8 cellular contexts compared by ENCODE assay signal in the genomic region with DNA sequence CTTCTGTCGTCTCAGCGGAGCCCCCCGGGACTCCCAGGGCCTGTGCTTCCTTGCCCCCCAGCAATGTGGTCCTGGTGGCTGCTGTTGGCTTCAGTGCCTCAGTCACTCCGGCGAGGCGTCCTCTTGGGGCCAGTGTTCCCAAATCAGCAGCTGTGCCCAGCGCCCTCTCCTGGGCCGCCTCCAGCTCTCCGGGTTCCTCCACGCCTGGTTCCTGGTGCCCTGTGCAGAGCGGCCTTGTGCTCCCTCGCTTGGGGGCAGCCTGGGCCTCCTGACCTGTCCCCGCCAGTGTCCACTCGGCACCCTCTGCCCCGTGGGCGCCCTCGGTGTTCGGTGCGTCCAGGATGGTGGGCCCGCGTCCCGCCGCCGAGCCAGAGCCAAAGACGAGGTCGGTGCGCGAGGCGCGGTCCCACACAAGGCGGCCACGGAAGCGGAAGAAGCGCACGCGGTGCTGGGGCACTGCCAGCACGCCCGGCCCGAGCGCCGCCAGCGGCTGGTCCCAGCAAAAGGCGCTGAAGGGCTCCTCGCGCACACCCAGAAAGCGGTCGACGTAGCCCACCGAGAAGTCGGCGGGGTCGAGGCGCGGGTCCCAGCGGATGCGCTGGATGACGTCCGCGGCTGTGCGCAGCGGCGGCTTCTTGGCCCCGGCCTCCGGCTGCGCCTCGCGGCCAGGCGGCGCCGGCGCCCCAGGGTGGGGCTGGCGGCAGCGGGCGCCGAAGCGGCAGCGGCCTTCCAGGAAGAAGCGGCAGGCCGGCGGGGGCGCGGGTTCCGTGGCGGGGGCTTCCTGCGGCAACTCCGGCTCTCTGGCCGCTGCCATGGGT. TPM values are rescaled to one million over a fixed set of nuclear protein-coding genes. Genes with fewer than 3 reads are reported as not detected.
DNase-seq lines count a peak whose midpoint lies in the region; ATAC-seq lines count a peak whose summit lies in the region.

No MANE protein-coding gene starts in this region.

- no peaks in the 10 kb centered on the region for H3K27me3 ChIP-seq in esophagus (ENCODE audit: control insufficient read depth in 1 of 2, insufficient read depth in 2 of 2, low read length in 2 of 2)
- no peaks in the 10 kb centered on the region for H3K27me3 ChIP-seq in muscle layer of duodenum (ENCODE audit: low read depth, low read length)

- peaks cover 7 to 37% of the 10 kb centered on the region in 2 donors for H3K36me3 ChIP-seq in esophagus (ENCODE audit: control insufficient read depth in 2 of 2, insufficient read depth in 2 of 2, low read length in 1 of 2)
- peaks cover 23 to 41% of the 10 kb centered on the region in 2 donors for H3K36me3 ChIP-seq in muscle layer of duodenum (ENCODE audit: control insufficient read depth in 1 of 2, insufficient read depth in 2 of 2, low read length in 2 of 2)

- H3K4me1 ChIP-seq in esophagus (ENCODE audit: control insufficient read depth in 2 of 2, insufficient read depth in 2 of 2, low read length in 1 of 2) (peaks cover 0 to 12% of the 10 kb centered on the region in 2 donors), muscle layer of duodenum (ENCODE audit: control insufficient read depth in 1 of 2, insufficient read depth in 2 of 2, low read length in 2 of 2) (peaks cover 4 to 33% of the 10 kb centered on the region in 2 donors)

- no peaks in the 10 kb centered on the region for H3K9me3 ChIP-seq in esophagus (ENCODE audit: control insufficient read depth in 2 of 2, insufficient read depth in 1 of 2, low read depth in 1 of 2, low read length in 1 of 2)
- H3K9me3 ChIP-seq in muscle layer of duodenum (ENCODE audit: control insufficient read depth in 1 of 2, low read length in 2 of 2): no peaks in the 10 kb centered on the region

- DNase-seq in DMS153 treated with DMSO at 0.1 percent for 48 hours (lab: John Stamatoyannopoulos, UW; ENCODE audit: unreplicated experiment) (peak; percentile 25), DMS153 (lab: John Stamatoyannopoulos, UW) (no peak), NOMO-1 treated with DMSO at 0.1 percent for 48 hours (lab: John Stamatoyannopoulos, UW; ENCODE audit: unreplicated experiment) (peak; percentile 70), activated T-cell treated with anti-CD3 and anti-CD28 coated beads for 48 hours (ENCODE audit: low read depth) (peak; percentile 68)
- DNase-seq in stimulated activated naive CD8-positive, alpha-beta T cell treated with anti-CD3 and anti-CD28 coated beads, Interleukin-15, amount 100 ng/mL, for 72 hours: peak in 1 of 2 donors; percentile 76

- peak overlapping the region; percentile 89 to 99 for H3K27ac ChIP-seq in esophagus (ENCODE audit: low read depth in 2 of 2, low read length in 1 of 2)
- peak overlapping the region; percentile 77 for H3K27ac ChIP-seq in muscle layer of duodenum (ENCODE audit: low read length)

- ATAC-seq in HG02884 (IDR thresholded peaks at IDR 0.05; ENCODE audit: unreplicated experiment): peak; percentile 7
- peak; percentile 43 for ATAC-seq in stimulated activated naive CD8-positive, alpha-beta T cell treated with anti-CD3 and anti-CD28 coated beads, Interleukin-15, amount 100 ng/mL, for 72 hours

- no peaks in the 10 kb centered on the region for H3K9me3 Mint-ChIP-seq in stimulated activated naive CD8-positive, alpha-beta T cell treated with anti-CD3 and anti-CD28 coated beads, Interleukin-15, amount 100 ng/mL, for 72 hours

- peaks cover 8% of the 10 kb centered on the region for H3K27me3 Mint-ChIP-seq in stimulated activated naive CD8-positive, alpha-beta T cell treated with anti-CD3 and anti-CD28 coated beads, Interleukin-15, amount 100 ng/mL, for 72 hours

- H3K4me1 Mint-ChIP-seq in stimulated activated naive CD8-positive, alpha-beta T cell treated with anti-CD3 and anti-CD28 coated beads, Interleukin-15, amount 100 ng/mL, for 72 hours: peaks cover 54% of the 10 kb centered on the region

- H3K4me3 Mint-ChIP-seq in stimulated activated naive CD8-positive, alpha-beta T cell treated with anti-CD3 and anti-CD28 coated beads, Interleukin-15, amount 100 ng/mL, for 72 hours: peak overlapping the region; percentile 87 to 92

- 2% methylated on average over 87 of the region's 87 CpGs for WGBS in esophagus, 2 donors

- H3K4me3 ChIP-seq in esophagus (ENCODE audit: low read depth in 1 of 2, low read length in 2 of 2) (peak overlapping the region; percentile 44 to 61), muscle layer of duodenum (ENCODE audit: low read depth in 1 of 2, low read length in 2 of 2) (peak overlapping the region; percentile 42 to 60)

- peak overlapping the region; percentile 33 to 97 for H3K27ac Mint-ChIP-seq in stimulated activated naive CD8-positive, alpha-beta T cell treated with anti-CD3 and anti-CD28 coated beads, Interleukin-15, amount 100 ng/mL, for 72 hours

RNA-seq across cellular contexts. Expression of a gene that starts 0.7 kb away (rescaled TPM):
- 1 to 10 TPM; 4.4 to 5.8 TPM for polyA plus RNA-seq in esophagus

RNA-seq across cellular contexts. Expression of a gene that starts 10.2 kb away (rescaled TPM):
- 10 to 100 TPM in 1 of 2 donors, 1 to 10 TPM in 1; 7.0 to 13.1 TPM for polyA plus RNA-seq in esophagus

RNA-seq across cellular contexts. Expression of a gene that starts 13.9 kb away (rescaled TPM):
- 100 to 1,000 TPM in 1 of 2 donors, 10 to 100 TPM in 1; 55.3 to 137 TPM for polyA plus RNA-seq in esophagus

RNA-seq across cellular contexts. Expression of a gene that starts 39.7 kb away (rescaled TPM):
- polyA plus RNA-seq in esophagus: under 1 TPM in 1 of 2 donors, not detected in 1; 0.08 TPM

RNA-seq across cellular contexts. Expression of a gene that starts 47.7 kb away (rescaled TPM):
- 1 to 10 TPM in 1 of 2 donors, under 1 TPM in 1; 0.82 to 3.7 TPM for polyA plus RNA-seq in esophagus
